16 cellular contexts compared by ENCODE assay signal in genomic region chr9:88370346-88370745, GRCh38.
"Had no signal": no experiment of that assay in that cellular context is flagged by ENCODE, and none has a peak within 500 bp of the region (broad histone marks: within the 10 kb centered on the region; RNA-seq: fewer than 3 reads in every experiment).

No MANE protein-coding gene starts in this region.

- DNase-seq: activated CD4-positive, alpha-beta memory T cell treated with anti-CD3 and anti-CD28 coated beads for 36 hours; activated CD4-positive, alpha-beta T cell treated with anti-CD3 and anti-CD28 coated beads for 36 hours; activated T-cell treated with anti-CD3 and anti-CD28 coated beads for 4 hours; amygdala; dorsolateral prefrontal cortex; stimulated activated CD4-positive, alpha-beta T cell treated with anti-CD3 and anti-CD28 coated beads, Interleukin-12 subunit alpha, Interleukin-12 subunit beta, amount 100 ng/mL, for 4 hours; stimulated activated CD4-positive, alpha-beta T cell treated with anti-CD3 and anti-CD28 coated beads, Interleukin-1b, Interleukin-23, amount 100 ng/mL, for 48 hours; stimulated activated CD8-positive, alpha-beta memory T cell treated with anti-CD3 and anti-CD28 coated beads, Interleukin-4, amount 100 ng/mL, for 48 hours; stimulated activated naive CD4-positive, alpha-beta T cell; thyroid gland had no signal

- H3K4me1 Mint-ChIP-seq: activated CD4-positive, alpha-beta T cell treated with anti-CD3 and anti-CD28 coated beads for 36 hours had no signal

- H3K4me3 Mint-ChIP-seq: activated CD4-positive, alpha-beta memory T cell treated with anti-CD3 and anti-CD28 coated beads for 36 hours; activated CD4-positive, alpha-beta T cell treated with anti-CD3 and anti-CD28 coated beads for 36 hours; activated naive CD8-positive, alpha-beta T cell; neural crest cell had no signal

- H3K4me3 ChIP-seq: dorsolateral prefrontal cortex, lung, right atrium auricular region, thyroid gland had no signal

- H3K27me3 Mint-ChIP-seq: activated naive CD8-positive, alpha-beta T cell; progenitor cell of endocrine pancreas had no signal

- H3K27ac Mint-ChIP-seq: activated CD4-positive, alpha-beta memory T cell treated with anti-CD3 and anti-CD28 coated beads for 36 hours; activated CD4-positive, alpha-beta T cell treated with anti-CD3 and anti-CD28 coated beads for 36 hours; activated naive CD8-positive, alpha-beta T cell; progenitor cell of endocrine pancreas had no signal

- ATAC-seq: activated CD4-positive, alpha-beta T cell treated with anti-CD3 and anti-CD28 coated beads for 36 hours; left lobe of liver had no signal
